8 cellular contexts compared by ENCODE assay signal in genomic region chr5:43484049-43484849, GRCh38. TPM values are rescaled to one million over a fixed set of nuclear protein-coding genes. Genes with fewer than 3 reads are reported as not detected.
DNase-seq lines count a peak whose midpoint lies in the region; ATAC-seq and TF ChIP-seq lines count a peak whose summit lies in the region.

No MANE protein-coding gene starts in this region.

- POLR2A ChIA-PET in BJ (lab: Charles Lee) = interaction anchor here (0.6 to 1.5 kb wide), 3 partner anchors 19 to 492 kb away, joined by 3 to 20 read pairs (median 7); partner anchors contain the start of gene C5orf34
- POLR2A ChIA-PET in activated CD4-positive, alpha-beta T cell treated with anti-CD3 and anti-CD28 coated beads for 36 hours (lab: Charles Lee) = interaction anchor here (0.6 to 2.8 kb wide), 17 partner anchors 31 to 627 kb away, joined by 3 to 34 read pairs (median 4); partner anchors contain the start of genes C5orf34, HMGCS1, NNT and ZNF131

- CTCF ChIA-PET in BJ (lab: Yijun Ruan, JAX) = interaction anchor here (0.7 to 3.2 kb wide), 28 partner anchors 8 to 1108 kb away, joined by 3 to 21 read pairs (median 3); partner anchors contain the start of genes CCL28 and ZNF131
- CTCF ChIA-PET in activated CD4-positive, alpha-beta T cell treated with anti-CD3 and anti-CD28 coated beads for 36 hours (lab: Charles Lee) = interaction anchor here (0.5 to 3.0 kb wide), 49 partner anchors 8 to 575 kb away, joined by 3 to 26 read pairs (median 4); partner anchors contain the start of genes C5orf34, HMGCS1, NIM1K and NNT

- H3K27me3 ChIP-seq in BJ (ENCODE audit: control insufficient read depth, insufficient read depth, low read length) = no peaks in the 10 kb centered on the region

- TF ChIP-seq CTCF in BJ (IDR thresholded peaks at IDR 0.05; ENCODE audit: insufficient read depth, low read depth, low read length) = peak; percentile 81
- peak; percentile 80 for TF ChIP-seq CTCF in choroid plexus epithelial cell (conservative IDR thresholded peaks at IDR 0.05; ENCODE audit: low read depth, low read length)

- peak overlapping the region; percentile 94 for H3K4me3 ChIP-seq in BJ (ENCODE audit: low read depth, low read length)
- peak overlapping the region; percentile 74 for H3K4me3 ChIP-seq in choroid plexus epithelial cell (ENCODE audit: low read depth, low read length)

- no peaks in the 10 kb centered on the region for H3K27me3 Mint-ChIP-seq in activated CD4-positive, alpha-beta T cell treated with anti-CD3 and anti-CD28 coated beads for 36 hours

- H3K4me1 Mint-ChIP-seq in activated CD4-positive, alpha-beta T cell treated with anti-CD3 and anti-CD28 coated beads for 36 hours = peaks cover 37% of the 10 kb centered on the region

- H3K27ac Mint-ChIP-seq in activated CD4-positive, alpha-beta T cell treated with anti-CD3 and anti-CD28 coated beads for 36 hours = peak overlapping the region; percentile 100

- peak; percentile 75 for ATAC-seq in GM19324 (IDR thresholded peaks at IDR 0.05; ENCODE audit: low FRiP score, unreplicated experiment)
- ATAC-seq in HG03457 (IDR thresholded peaks at IDR 0.05; ENCODE audit: unreplicated experiment) = peak; percentile 61
- ATAC-seq in activated CD4-positive, alpha-beta T cell treated with anti-CD3 and anti-CD28 coated beads for 36 hours = peak; percentile 73

- H3K4me3 Mint-ChIP-seq in activated CD4-positive, alpha-beta T cell treated with anti-CD3 and anti-CD28 coated beads for 36 hours = peak overlapping the region; percentile 97

- intact Hi-C loops in activated CD4-positive, alpha-beta T cell treated with anti-CD3 and anti-CD28 coated beads for 36 hours (cut with DNase I, micrococcal nuclease) = loop anchor here (1.0 to 10.0 kb wide), 13 partner anchors 31 to 1323 kb away; partner anchors contain the start of genes NNT (in 2 of the 2), ANXA2R (in 1 of the 2), C5orf34 (in 1 of the 2) and MRPS30 (in 1 of the 2)

- H3K9me3 Mint-ChIP-seq in activated CD4-positive, alpha-beta T cell treated with anti-CD3 and anti-CD28 coated beads for 36 hours (ENCODE audit: low read depth) = no peaks in the 10 kb centered on the region

- H3K36me3 ChIP-seq in BJ (ENCODE audit: control insufficient read depth, insufficient read depth, low read length) = no peaks in the 10 kb centered on the region

- H3K36me3 Mint-ChIP-seq in activated CD4-positive, alpha-beta T cell treated with anti-CD3 and anti-CD28 coated beads for 36 hours (ENCODE audit: low read depth) = peaks cover 43% of the 10 kb centered on the region

- peak; percentile 43 for DNase-seq in BJ (ENCODE audit: low read depth)
- DNase-seq in NCI-H510A (lab: John Stamatoyannopoulos, UW) = peak; percentile 84
- peak; percentile 92 for DNase-seq in activated CD4-positive, alpha-beta T cell treated with anti-CD3 and anti-CD28 coated beads for 36 hours
- DNase-seq in choroid plexus epithelial cell (ENCODE audit: low read depth) = peak; percentile 88
- peak; percentile 90 for DNase-seq in kidney tubule cell (ENCODE audit: low spot score)
- peak; percentile 74 to 80 for DNase-seq in stimulated activated CD4-positive, alpha-beta T cell treated with anti-CD3 and anti-CD28 coated beads, Interleukin-15, amount 100 ng/mL, for 48 hours (ENCODE audit: low read depth in 2 of 2)

RNA-seq across cellular contexts. Expression of gene TMEM267, which starts 0.6 kb away (rescaled TPM):
- polyA plus RNA-seq in BJ (2011; rRNA removed) = 11.4 and 32.9 TPM in 2 replicates
- 9.9 and 11.0 TPM in 2 replicates for polyA minus RNA-seq in BJ (2011; rRNA and poly(A)+ RNA removed)
- total RNA-seq in activated CD4-positive, alpha-beta T cell treated with anti-CD3 and anti-CD28 coated beads for 36 hours = 10 to 100 TPM; 15.7 to 17.1 TPM

RNA-seq across cellular contexts. Expression of gene C5orf34, which starts 30.7 kb away (rescaled TPM):
- 2.6 and 4.7 TPM in 2 replicates for polyA plus RNA-seq in BJ (2011; rRNA removed)
- polyA minus RNA-seq in BJ (2011; rRNA and poly(A)+ RNA removed) = 0.93 and 2.0 TPM in 2 replicates
- total RNA-seq in activated CD4-positive, alpha-beta T cell treated with anti-CD3 and anti-CD28 coated beads for 36 hours = 10 to 100 TPM; 14.4 to 16.8 TPM

Comparison
In these comparisons a context has a peak if more than half of its experiments do, and no peak if none do; other contexts are left out.
1. Peak in every context shown above with its lines: DNase-seq, ATAC-seq and H3K4me3 ChIP-seq.